8 cellular contexts compared by ENCODE assay signal in the genomic region with DNA sequence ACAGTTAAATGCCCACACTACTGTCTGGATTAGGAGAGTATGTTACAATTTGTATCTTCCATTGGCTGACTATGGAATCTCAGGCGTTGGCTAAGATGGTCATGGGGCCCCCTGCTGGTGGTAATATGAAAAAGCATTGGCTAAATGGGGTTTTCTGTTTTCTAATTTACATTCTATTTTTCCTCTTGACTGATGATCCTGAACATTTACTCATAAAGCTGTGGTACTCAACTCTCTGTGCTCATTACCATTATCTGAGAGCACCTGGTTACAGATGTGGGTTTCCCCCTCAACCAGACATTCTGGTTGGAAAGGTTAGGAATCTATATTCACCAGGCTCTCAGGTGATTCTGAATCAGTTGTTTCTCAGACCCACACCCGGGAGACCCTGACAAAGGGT.
DNase-seq lines count a peak whose midpoint lies in the region; ATAC-seq and TF ChIP-seq lines count a peak whose summit lies in the region.

No MANE protein-coding gene starts in this region.

- no peak overlapping the region for H3K27ac Mint-ChIP-seq in activated B cell treated with CpG ODN at 0.5 μM for 24 hours

- TF ChIP-seq CTCF in activated B cell treated with CpG ODN at 0.5 μM for 24 hours (IDR thresholded peaks at IDR 0.05): no peak
- TF ChIP-seq CTCF in thyroid gland (IDR thresholded peaks at IDR 0.05): peak; percentile 47 to 88 (median 83)

- peaks cover 0 to 7% of the 10 kb centered on the region in 2 donors for H3K36me3 ChIP-seq in thyroid gland
- H3K36me3 ChIP-seq in aorta (ENCODE audit: control insufficient read depth in 1 of 2, insufficient read depth in 2 of 2, low read length in 1 of 2): no peaks in the 10 kb centered on the region
- no peaks in the 10 kb centered on the region for H3K36me3 ChIP-seq in effector memory CD4-positive, alpha-beta T cell (ENCODE audit: control insufficient read depth, insufficient read depth, low read length)

- H3K27me3 Mint-ChIP-seq in activated B cell treated with CpG ODN at 0.5 μM for 24 hours: no peaks in the 10 kb centered on the region

- intact Hi-C loops in activated B cell treated with CpG ODN at 0.5 μM for 24 hours (cut with micrococcal nuclease) (loop anchor here (1.0 to 10.0 kb wide), 4 partner anchors 77 to 321 kb away; partner anchors contain the start of gene FICD), left ventricle myocardium superior (cut with micrococcal nuclease) (no loop called here), thyroid gland (cut with DNase I) (loop anchor here (10.0 kb wide), 2 partner anchors 69 to 199 kb away; partner anchors contain the start of gene WSCD2), aorta (cut with DNase I) (loop anchor here (1.0 to 2.0 kb wide), 3 partner anchors 95 to 201 kb away; no protein-coding TSS in a partner anchor)

- DNase-seq in activated effector memory CD4-positive, alpha-beta T cell treated with anti-CD3 and anti-CD28 coated beads, Interleukin-2, amount 50 U/mL, for 16 hours: peak; percentile 66
- no peak for DNase-seq in activated effector memory CD4-positive, alpha-beta T cell treated with Interleukin-2 at 50 U/mL for 16 hours
- DNase-seq in KBM-7 (peak; percentile 29), activated B cell treated with CpG ODN at 0.5 μM for 24 hours (no peak), left ventricle myocardium superior (no peak), thyroid gland (peak; percentile 58 to 63), aorta (no peak)
- no peak for DNase-seq in effector memory CD4-positive, alpha-beta T cell

- CTCF ChIA-PET in activated B cell treated with CpG ODN at 0.5 μM for 24 hours (lab: Charles Lee): interaction anchor here (1.1 kb wide), 1 partner anchor 96 kb away, joined by 4 read pairs; no protein-coding TSS in a partner anchor

- 30 to 34% methylated on average over 2 of the region's 2 CpGs for WGBS in thyroid gland, 2 donors
- 24 to 26% methylated on average over 2 of the region's 2 CpGs for WGBS in aorta, 2 donors

- H3K27me3 ChIP-seq in thyroid gland (no peaks in the 10 kb centered on the region), aorta (ENCODE audit: control insufficient read depth in 1 of 2, insufficient read depth in 2 of 2, low read length in 1 of 2) (no peaks in the 10 kb centered on the region)
- no peaks in the 10 kb centered on the region for H3K27me3 ChIP-seq in effector memory CD4-positive, alpha-beta T cell (replicated peaks; ENCODE audit: control insufficient read depth, insufficient read depth, low read length, poor library complexity, severe bottlenecking)

- H3K27ac ChIP-seq in thyroid gland (no peak overlapping the region), aorta (ENCODE audit: low read depth in 1 of 2, low read length in 2 of 2) (no peak overlapping the region)
- H3K27ac ChIP-seq in effector memory CD4-positive, alpha-beta T cell (ENCODE audit: insufficient read depth, low read length, poor library complexity, severe bottlenecking): no peak overlapping the region

- TF ChIP-seq POLR2A in thyroid gland (IDR thresholded peaks at IDR 0.05): no peak

- H3K4me3 Mint-ChIP-seq in activated B cell treated with CpG ODN at 0.5 μM for 24 hours: no peak overlapping the region

- POLR2A ChIA-PET in activated B cell treated with CpG ODN at 0.5 μM for 24 hours (lab: Charles Lee): no interaction called here

- H3K4me3 ChIP-seq in thyroid gland (replicated peaks in 1 of 3) (no peak overlapping the region), aorta (ENCODE audit: low read length in 2 of 2) (no peak overlapping the region)
- H3K4me3 ChIP-seq in effector memory CD4-positive, alpha-beta T cell (ENCODE audit: insufficient read depth, low read depth, low read length, poor library complexity, severe bottlenecking): no peak overlapping the region

- H3K9me3 Mint-ChIP-seq in activated B cell treated with CpG ODN at 0.5 μM for 24 hours: no peaks in the 10 kb centered on the region

- in situ Hi-C loops in KBM-7 (cut with MboI; ENCODE audit: low pct_unique_long_range_greater_than_20kb, low sequenced_read_pairs): no loop called here

- peaks cover 38 to 48% of the 10 kb centered on the region in 2 donors for H3K4me1 ChIP-seq in thyroid gland
- no peaks in the 10 kb centered on the region for H3K4me1 ChIP-seq in aorta (ENCODE audit: control insufficient read depth in 1 of 2, insufficient read depth in 2 of 2, low read length in 2 of 2)
- no peaks in the 10 kb centered on the region for H3K4me1 ChIP-seq in effector memory CD4-positive, alpha-beta T cell (ENCODE audit: control insufficient read depth, insufficient read depth, low read length, poor library complexity, severe bottlenecking)

- H3K9me3 ChIP-seq in thyroid gland (no peaks in the 10 kb centered on the region), aorta (ENCODE audit: control insufficient read depth, low read length) (no peaks in the 10 kb centered on the region)
- H3K9me3 ChIP-seq in effector memory CD4-positive, alpha-beta T cell (ENCODE audit: control insufficient read depth, low read length): no peaks in the 10 kb centered on the region

- peaks cover 13% of the 10 kb centered on the region for H3K4me1 Mint-ChIP-seq in activated B cell treated with CpG ODN at 0.5 μM for 24 hours

- H3K36me3 Mint-ChIP-seq in activated B cell treated with CpG ODN at 0.5 μM for 24 hours (ENCODE audit: low read depth): no peaks in the 10 kb centered on the region

- peak; percentile 66 for ATAC-seq in activated B cell treated with CpG ODN at 0.5 μM for 24 hours (ENCODE audit: low read depth)
- ATAC-seq in left ventricle myocardium superior: peak; percentile 23
- ATAC-seq in aorta (ENCODE audit: low FRiP score): no peak

Comparison
In these comparisons a context has a peak if more than half of its experiments do, and no peak if none do; other contexts are left out.
1. DNase-seq: peak in activated effector memory CD4-positive, alpha-beta T cell treated with anti-CD3 and anti-CD28 coated beads, Interleukin-2, amount 50 U/mL, for 16 hours (single experiment), KBM-7 (single experiment) and thyroid gland (2 of 2); none in activated effector memory CD4-positive, alpha-beta T cell treated with Interleukin-2 at 50 U/mL for 16 hours (single experiment), activated B cell treated with CpG ODN at 0.5 μM for 24 hours (single experiment), left ventricle myocardium superior (single experiment), aorta (0 of 2) and effector memory CD4-positive, alpha-beta T cell (0 of 3).